ENCODE assay signal across 10 cellular contexts in the genomic region with DNA sequence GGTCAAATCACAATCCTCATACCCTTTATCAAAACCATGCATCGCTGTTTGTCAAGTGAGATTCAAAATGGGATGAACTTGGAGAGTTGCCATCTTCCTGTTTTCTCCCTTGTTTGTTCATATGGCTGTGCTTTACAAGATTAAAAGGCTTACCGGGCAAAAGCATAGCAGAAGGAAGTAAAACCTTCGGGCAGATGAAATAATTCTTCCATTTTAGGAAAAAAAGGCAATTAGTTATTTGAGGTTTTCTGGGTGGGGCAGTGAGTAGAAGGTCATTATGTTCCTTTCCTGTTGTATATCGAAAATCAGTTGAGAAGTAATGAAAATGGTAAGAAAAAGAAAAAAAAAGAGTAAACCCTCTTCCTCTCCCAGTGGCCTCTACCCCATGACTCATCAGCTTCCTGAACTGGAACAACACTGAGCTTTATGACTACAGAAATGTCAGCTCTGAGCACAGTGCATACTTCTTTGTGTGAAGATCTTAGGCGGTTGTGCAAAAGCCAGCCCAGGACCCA.
DNase-seq lines count a peak whose midpoint lies in the region; ATAC-seq lines count a peak whose summit lies in the region.
"Had no signal": no experiment of that assay in that cellular context is flagged by ENCODE, and none has a peak within 500 bp of the region (broad histone marks: within the 10 kb centered on the region; RNA-seq: fewer than 3 reads in every experiment).

No MANE protein-coding gene starts in this region.

- DNase-seq in Caki2 (ENCODE audit: low read depth), result peak; percentile 80
- peak; percentile 21 for DNase-seq in NCI-H2029 treated with DMSO at 0.1 percent for 48 hours (lab: John Stamatoyannopoulos, UW)
- no peak for DNase-seq in naive thymus-derived CD4-positive, alpha-beta T cell

- peak; percentile 32 for ATAC-seq in naive thymus-derived CD4-positive, alpha-beta T cell
- ATAC-seq in GM21528 (IDR thresholded peaks at IDR 0.05; ENCODE audit: low FRiP score, unreplicated experiment), result no peak
- no peak for ATAC-seq in HG02938 (IDR thresholded peaks at IDR 0.05; ENCODE audit: unreplicated experiment)
- ATAC-seq in GM19452 (IDR thresholded peaks at IDR 0.05; ENCODE audit: unreplicated experiment), result no peak
- no peak for ATAC-seq in HG03039 (IDR thresholded peaks at IDR 0.05; ENCODE audit: unreplicated experiment)

- H3K36me3 ChIP-seq in duodenal mucosa (ENCODE audit: control insufficient read depth in 1 of 2, insufficient read depth in 2 of 2, low read length in 2 of 2), result no peaks in the 10 kb centered on the region
- H3K36me3 ChIP-seq in naive thymus-derived CD4-positive, alpha-beta T cell (ENCODE audit: control insufficient read depth in 2 of 3, insufficient read depth in 3 of 3, low read length in 3 of 3), result no peaks in the 10 kb centered on the region
- H3K36me3 ChIP-seq: prostate gland had no signal

- no peaks in the 10 kb centered on the region for H3K36me3 Mint-ChIP-seq in naive thymus-derived CD4-positive, alpha-beta T cell
- H3K36me3 Mint-ChIP-seq: activated naive CD4-positive, alpha-beta T cell treated with anti-CD3 and anti-CD28 coated beads, Interleukin-2, amount 50 U/mL, for 24 hours had no signal

- H3K4me3 ChIP-seq in duodenal mucosa (ENCODE audit: low read depth in 1 of 2, low read length in 2 of 2), result peak overlapping the region; percentile 9 to 24
- H3K4me3 ChIP-seq in naive thymus-derived CD4-positive, alpha-beta T cell (ENCODE audit: low read length), result no peak overlapping the region
- H3K4me3 ChIP-seq: prostate gland had no signal

- H3K4me1 ChIP-seq in duodenal mucosa (ENCODE audit: control insufficient read depth in 1 of 2, insufficient read depth in 2 of 2, low read length in 2 of 2), result peaks cover 30 to 54% of the 10 kb centered on the region in 2 donors
- H3K4me1 ChIP-seq in naive thymus-derived CD4-positive, alpha-beta T cell (ENCODE audit: control insufficient read depth in 2 of 2, insufficient read depth in 2 of 2, low read length in 2 of 2), result no peaks in the 10 kb centered on the region
- H3K4me1 ChIP-seq: prostate gland had no signal

- no peaks in the 10 kb centered on the region for H3K9me3 ChIP-seq in duodenal mucosa (ENCODE audit: control insufficient read depth in 1 of 2, low read length in 2 of 2)
- no peaks in the 10 kb centered on the region for H3K9me3 ChIP-seq in naive thymus-derived CD4-positive, alpha-beta T cell (ENCODE audit: control insufficient read depth in 2 of 3, low read length in 3 of 3)
- H3K9me3 ChIP-seq: prostate gland had no signal

- no peak overlapping the region for H3K9ac ChIP-seq in duodenal mucosa (ENCODE audit: low read depth in 1 of 2, low read length in 2 of 2)

- POLR2A ChIA-PET in naive thymus-derived CD4-positive, alpha-beta T cell (lab: Charles Lee), result no interaction called here

- H3K9me3 Mint-ChIP-seq in naive thymus-derived CD4-positive, alpha-beta T cell, result peaks cover 0 to 13% (median 4%) of the 10 kb centered on the region in 11 donors

- CTCF ChIA-PET in naive thymus-derived CD4-positive, alpha-beta T cell (lab: Charles Lee), result no interaction called here

- no peaks in the 10 kb centered on the region for H3K27me3 Mint-ChIP-seq in naive thymus-derived CD4-positive, alpha-beta T cell
- H3K27me3 Mint-ChIP-seq: activated naive CD4-positive, alpha-beta T cell treated with anti-CD3 and anti-CD28 coated beads, Interleukin-2, amount 50 U/mL, for 24 hours had no signal

- in situ Hi-C loops in Caki2 (cut with HindIII; ENCODE audit: low pct_unique_long_range_greater_than_20kb, low sequenced_read_pairs), result no loop called here

- no peaks in the 10 kb centered on the region for H3K4me1 Mint-ChIP-seq in naive thymus-derived CD4-positive, alpha-beta T cell
- H3K4me1 Mint-ChIP-seq: activated naive CD4-positive, alpha-beta T cell treated with anti-CD3 and anti-CD28 coated beads, Interleukin-2, amount 50 U/mL, for 24 hours had no signal

- H3K27me3 ChIP-seq in duodenal mucosa (ENCODE audit: control insufficient read depth in 1 of 2, insufficient read depth in 2 of 2, low read length in 2 of 2), result no peaks in the 10 kb centered on the region
- H3K27me3 ChIP-seq in naive thymus-derived CD4-positive, alpha-beta T cell (ENCODE audit: control insufficient read depth in 2 of 2, insufficient read depth in 2 of 2, low read length in 2 of 2), result no peaks in the 10 kb centered on the region

- H3K27ac Mint-ChIP-seq in naive thymus-derived CD4-positive, alpha-beta T cell, result no peak overlapping the region
- H3K27ac Mint-ChIP-seq: activated naive CD4-positive, alpha-beta T cell treated with anti-CD3 and anti-CD28 coated beads, Interleukin-2, amount 50 U/mL, for 24 hours had no signal

- intact Hi-C loops in naive thymus-derived CD4-positive, alpha-beta T cell (cut with micrococcal nuclease), result no loop called here

- no peak overlapping the region for H3K27ac ChIP-seq in duodenal mucosa (ENCODE audit: low read depth, low read length)
- no peak overlapping the region for H3K27ac ChIP-seq in naive thymus-derived CD4-positive, alpha-beta T cell (ENCODE audit: low read depth, low read length)
- H3K27ac ChIP-seq: prostate gland had no signal

- no peak overlapping the region for H3K4me3 Mint-ChIP-seq in naive thymus-derived CD4-positive, alpha-beta T cell
- H3K4me3 Mint-ChIP-seq: activated naive CD4-positive, alpha-beta T cell treated with anti-CD3 and anti-CD28 coated beads, Interleukin-2, amount 50 U/mL, for 24 hours had no signal

Comparison
In these comparisons a context has a peak if more than half of its experiments do, and no peak if none do; other contexts are left out.
1. DNase-seq: peak in Caki2 (single experiment) and NCI-H2029 treated with DMSO at 0.1 percent for 48 hours (single experiment); none in naive thymus-derived CD4-positive, alpha-beta T cell (0 of 9).